Comparison of ENCODE assay signal across 8 cellular contexts in the genomic region with DNA sequence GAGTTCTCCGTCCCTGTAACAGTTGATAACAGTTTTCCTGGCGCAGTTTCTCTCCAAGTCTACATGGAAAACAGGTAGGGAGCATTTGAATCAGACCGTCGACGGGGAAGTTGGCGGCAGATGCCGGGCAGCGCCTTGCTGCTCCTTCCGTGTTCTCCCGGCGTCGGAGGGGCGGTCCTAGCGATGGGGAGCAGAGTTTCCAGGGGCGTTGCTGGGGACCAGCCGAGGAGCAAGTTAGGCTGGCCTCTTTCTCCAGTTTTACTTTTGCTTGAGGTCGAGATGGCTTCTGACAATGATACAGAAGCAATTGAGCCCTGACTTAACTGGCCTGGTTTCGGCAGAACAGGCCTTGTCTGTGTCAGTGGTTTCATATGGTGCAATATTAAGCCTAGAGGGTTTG. TPM values are rescaled to one million over a fixed set of nuclear protein-coding genes. Genes with fewer than 3 reads are reported as not detected.
DNase-seq lines count a peak whose midpoint lies in the region; ATAC-seq and TF ChIP-seq lines count a peak whose summit lies in the region.
"Not testable (repeated sequence)": the region's sequence is repeated elsewhere in the genome, so short reads cannot be mapped to it uniquely, and the experiment has no call there.

No MANE protein-coding gene starts in this region.

- POLR2A ChIA-PET in activated B cell treated with CpG ODN at 0.5 μM for 24 hours (lab: Charles Lee) = not testable (repeated sequence)

- H3K27ac ChIP-seq in coronary artery = peak overlapping the region in 1 of 2 donors; percentile 86

- CTCF ChIA-PET in activated B cell treated with CpG ODN at 0.5 μM for 24 hours (lab: Charles Lee) = not testable (repeated sequence)

- H3K4me1 Mint-ChIP-seq in activated B cell treated with CpG ODN at 0.5 μM for 24 hours (peaks cover 15% of the 10 kb centered on the region), immature natural killer cell (peaks cover 11 to 16% of the 10 kb centered on the region in 2 donors)

- DNase-seq in AG10803 (ENCODE audit: low read depth) (peak; percentile 22), LHCN-M2 (ENCODE audit: low read depth) (peak; percentile 2), immature natural killer cell (peak; percentile 19 to 34 (median 27))
- not testable (repeated sequence) for DNase-seq in activated B cell treated with CpG ODN at 0.5 μM for 24 hours; coronary artery (ENCODE audit: low spot score); sciatic nerve (ENCODE audit: low spot score)

- intact Hi-C loops in activated B cell treated with CpG ODN at 0.5 μM for 24 hours (cut with micrococcal nuclease); sciatic nerve (cut with DNase I): not testable (repeated sequence)

- not testable (repeated sequence) for H3K36me3 Mint-ChIP-seq in activated B cell treated with CpG ODN at 0.5 μM for 24 hours (ENCODE audit: low read depth); immature natural killer cell

- H3K4me3 ChIP-seq in AG10803 (ENCODE audit: low read length) (peak overlapping the region; percentile 64), coronary artery (peak overlapping the region; percentile 80)

- H3K4me3 Mint-ChIP-seq in activated B cell treated with CpG ODN at 0.5 μM for 24 hours (peak overlapping the region; percentile 90), immature natural killer cell (peak overlapping the region; percentile 85 to 93 (median 87))

- H3K9me3 Mint-ChIP-seq in activated B cell treated with CpG ODN at 0.5 μM for 24 hours, immature natural killer cell: not testable (repeated sequence)

- ATAC-seq in GM18907 (IDR thresholded peaks at IDR 0.05; ENCODE audit: unreplicated experiment) (peak; percentile 55), HG02678 (IDR thresholded peaks at IDR 0.05; ENCODE audit: unreplicated experiment) (peak; percentile 52), activated B cell treated with CpG ODN at 0.5 μM for 24 hours (ENCODE audit: low read depth) (peak; percentile 19), sciatic nerve (peak; percentile 48)

- not testable (repeated sequence) for TF ChIP-seq CTCF in AG10803 (conservative IDR thresholded peaks at IDR 0.05; ENCODE audit: low read length); activated B cell treated with CpG ODN at 0.5 μM for 24 hours (IDR thresholded peaks at IDR 0.05); coronary artery (IDR thresholded peaks at IDR 0.05)

- H3K27ac Mint-ChIP-seq in activated B cell treated with CpG ODN at 0.5 μM for 24 hours (peak overlapping the region; percentile 85), immature natural killer cell (peak overlapping the region; percentile 79 to 93 (median 90))

- H3K27me3 Mint-ChIP-seq in activated B cell treated with CpG ODN at 0.5 μM for 24 hours; immature natural killer cell (ENCODE audit: low read depth in 3 of 3): not testable (repeated sequence)

RNA-seq across cellular contexts. Expression of gene NUTM2F, which starts 46.7 kb away (rescaled TPM):
- total RNA-seq in LHCN-M2 (2014; rRNA removed) (not detected in 2 replicates), activated B cell treated with CpG ODN at 0.5 μM for 24 hours (not detected in 2 replicates), sciatic nerve (not detected)
- not detected for polyA plus RNA-seq in LHCN-M2 (2012)
- polyA plus RNA-seq in immature natural killer cell = not detected
